ENCODE assay signal across 9 cellular contexts in the genomic region with DNA sequence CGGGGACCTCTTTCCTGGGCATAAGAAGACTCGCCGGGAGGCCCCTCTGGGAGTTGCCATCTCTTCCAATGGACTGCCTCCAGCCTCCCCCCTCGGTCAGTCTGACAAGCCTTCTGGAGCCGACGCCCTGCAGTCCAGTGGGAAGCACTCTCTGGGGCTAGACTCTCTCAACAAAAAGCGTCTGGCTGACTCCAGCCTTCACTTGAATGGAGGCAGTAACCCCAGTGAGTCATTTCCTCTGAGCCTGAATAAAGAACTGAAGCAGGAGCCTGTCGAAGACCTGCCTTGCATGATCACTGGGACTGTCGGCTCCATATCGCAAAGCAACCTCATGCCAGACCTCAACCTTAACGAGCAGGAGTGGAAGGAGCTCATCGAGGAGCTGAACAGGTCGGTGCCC. TPM values are rescaled to one million over a fixed set of nuclear protein-coding genes. Genes with fewer than 3 reads are reported as not detected.
DNase-seq lines count a peak whose midpoint lies in the region; ATAC-seq and TF ChIP-seq lines count a peak whose summit lies in the region.
"Had no signal": no experiment of that assay in that cellular context is flagged by ENCODE, and none has a peak within 500 bp of the region (broad histone marks: within the 10 kb centered on the region; RNA-seq: fewer than 3 reads in every experiment).

No MANE protein-coding gene starts in this region.

- intact Hi-C loops in lower lobe of right lung (cut with DNase I) (no loop called here), sciatic nerve (cut with DNase I) (no loop called here)

- H3K4me3 ChIP-seq in lower lobe of right lung (no peak overlapping the region), Peyer's patch (no peak overlapping the region)

- peaks cover 36% of the 10 kb centered on the region for H3K36me3 Mint-ChIP-seq in central memory CD8-positive, alpha-beta T cell (ENCODE audit: insufficient read depth)

- peak overlapping the region; percentile 13 for H3K27ac Mint-ChIP-seq in central memory CD8-positive, alpha-beta T cell (ENCODE audit: low read depth)

- ATAC-seq in central memory CD8-positive, alpha-beta T cell (replicated peaks; ENCODE audit: extremely low read depth, poor library complexity, severe bottlenecking): no peak
- ATAC-seq in lower lobe of right lung (peak in 1 of 2 donors; percentile 20), sciatic nerve (no peak), GM19467 (IDR thresholded peaks at IDR 0.05; ENCODE audit: unreplicated experiment) (no peak)

- peaks cover 33% of the 10 kb centered on the region for H3K4me1 Mint-ChIP-seq in central memory CD8-positive, alpha-beta T cell

- H3K36me3 ChIP-seq in lower lobe of right lung (peaks cover 51% of the 10 kb centered on the region), Peyer's patch (peaks cover 0 to 47% (median 0%) of the 10 kb centered on the region in 3 donors)

- TF ChIP-seq CTCF in lower lobe of right lung (IDR thresholded peaks at IDR 0.05) (no peak), Peyer's patch (IDR thresholded peaks at IDR 0.05) (no peak)

- H3K27me3 ChIP-seq in lower lobe of right lung (ENCODE audit: low read depth) (no peaks in the 10 kb centered on the region), Peyer's patch (no peaks in the 10 kb centered on the region)

- peak overlapping the region; percentile 42 for H3K27ac ChIP-seq in lower lobe of right lung
- H3K27ac ChIP-seq in Peyer's patch: peak overlapping the region in 1 of 4 donors; percentile 61

- no peak for TF ChIP-seq POLR2A in Peyer's patch (IDR thresholded peaks at IDR 0.05)

- H3K9me3 ChIP-seq in lower lobe of right lung (no peaks in the 10 kb centered on the region), Peyer's patch (no peaks in the 10 kb centered on the region)

- DNase-seq in AG08396 (ENCODE audit: low spot score) (peak; percentile 72), M059J (ENCODE audit: low read depth) (peak; percentile 91), lower lobe of right lung (no peak), sciatic nerve (ENCODE audit: low spot score) (no peak), GM19238 (ENCODE audit: insufficient read length, low spot score) (no peak), Peyer's patch (no peak)
- no peak for DNase-seq in central memory CD8-positive, alpha-beta T cell (ENCODE audit: low spot score in 2 of 2)
- DNase-seq: activated CD4-positive, CD25-positive, alpha-beta regulatory T cell had no signal

- no peak overlapping the region for H3K4me3 Mint-ChIP-seq in central memory CD8-positive, alpha-beta T cell

- no peaks in the 10 kb centered on the region for H3K9me3 Mint-ChIP-seq in central memory CD8-positive, alpha-beta T cell

- H3K27me3 Mint-ChIP-seq in central memory CD8-positive, alpha-beta T cell: no peaks in the 10 kb centered on the region

- H3K4me1 ChIP-seq in lower lobe of right lung (peaks cover 69% of the 10 kb centered on the region), Peyer's patch (peaks cover 0 to 68% (median 10%) of the 10 kb centered on the region in 4 donors)

RNA-seq across cellular contexts. Expression of a gene that starts 28.4 kb away (rescaled TPM):
- total RNA-seq in M059J (2014; rRNA removed; shearing (Covaris generic)): not detected in 2 replicates
- total RNA-seq in lower lobe of right lung (20.1 TPM), sciatic nerve (21.7 TPM), Peyer's patch (10 to 100 TPM in 1 of 4 donors, 1 to 10 TPM in 2, not detected in 1; 1.9 to 12.4 (median 3.6) TPM)

RNA-seq across cellular contexts. Expression of a gene that starts 32.8 kb away (rescaled TPM):
- 7.5 and 17.2 TPM in 2 replicates for total RNA-seq in M059J (2014; rRNA removed; shearing (Covaris generic))
- 27.8 TPM for total RNA-seq in lower lobe of right lung
- 32.5 TPM for total RNA-seq in sciatic nerve
- 10 to 100 TPM; 29.6 to 43.1 (median 37.3) TPM for total RNA-seq in Peyer's patch

RNA-seq across cellular contexts. Expression of a gene that starts 41.3 kb away (rescaled TPM):
- total RNA-seq in M059J (2014; rRNA removed; shearing (Covaris generic)): 146 and 187 TPM in 2 replicates
- total RNA-seq in lower lobe of right lung (105 TPM), sciatic nerve (71.7 TPM), Peyer's patch (1,000 to 10,000 TPM in 2 of 4 donors, 100 to 1,000 TPM in 2; 366 to 1,291 (median 1,007) TPM)

RNA-seq across cellular contexts. Expression of a gene that starts 55.3 kb away (rescaled TPM):
- 390 and 442 TPM in 2 replicates for total RNA-seq in M059J (2014; rRNA removed; shearing (Covaris generic))
- total RNA-seq in lower lobe of right lung: 450 TPM
- total RNA-seq in sciatic nerve: 365 TPM
- 100 to 1,000 TPM; 287 to 417 (median 348) TPM for total RNA-seq in Peyer's patch

Comparison
In these comparisons a context has a peak if more than half of its experiments do, and no peak if none do; other contexts are left out.
1. DNase-seq: peak in AG08396 (single experiment) and M059J (single experiment); none in central memory CD8-positive, alpha-beta T cell (0 of 2), lower lobe of right lung (single experiment), sciatic nerve (single experiment), GM19238 (single experiment) and Peyer's patch (0 of 3).